29 cellular contexts compared by ENCODE assay signal in genomic region chr11:18836415-18836814, GRCh38. TPM values are rescaled to one million over a fixed set of nuclear protein-coding genes. Genes with fewer than 3 reads are reported as not detected.
DNase-seq lines count a peak whose midpoint lies in the region; ATAC-seq, FAIRE-seq and TF ChIP-seq lines count a peak whose summit lies in the region.
"Had no signal": no experiment of that assay in that cellular context is flagged by ENCODE, and none has a peak within 500 bp of the region (broad histone marks: within the 10 kb centered on the region; RNA-seq: fewer than 3 reads in every experiment).

No MANE protein-coding gene starts in this region.

- peaks cover 0 to 4% of the 10 kb centered on the region in 2 donors for H3K27me3 ChIP-seq in breast epithelium
- H3K27me3 ChIP-seq: BLaER1, transverse colon had no signal

- intact Hi-C loops in MCF 10A (cut with micrococcal nuclease): no loop called here
- intact Hi-C loops in breast epithelium (cut with DNase I; ENCODE audit: low total_unique reads): no loop called here

- no peak overlapping the region for H3K4me3 Mint-ChIP-seq in MCF 10A (ENCODE audit: unreplicated experiment)
- H3K4me3 Mint-ChIP-seq in WTC11: no peak overlapping the region
- H3K4me3 Mint-ChIP-seq: activated CD8-positive, alpha-beta T cell treated with anti-CD3 and anti-CD28 coated beads for 36 hours; activated naive CD4-positive, alpha-beta T cell treated with anti-CD3 and anti-CD28 coated beads, Interleukin-2, amount 10 ng/mL, durations not matched to agents 7 days and 5 days; activated T-cell treated with anti-CD3 and anti-CD28 coated beads, Interleukin-2, amount 50 U/mL, for 24 hours; IgD-negative memory B cell; natural killer cell had no signal

- TF ChIP-seq POLR2A in breast epithelium (IDR thresholded peaks at IDR 0.05): no peak

- H3K36me3 Mint-ChIP-seq in MCF 10A (ENCODE audit: insufficient read depth, unreplicated experiment) (no peaks in the 10 kb centered on the region), WTC11 (peaks cover 4% of the 10 kb centered on the region)
- H3K36me3 Mint-ChIP-seq: activated naive CD4-positive, alpha-beta T cell treated with anti-CD3 and anti-CD28 coated beads, Interleukin-2, amount 10 ng/mL, durations not matched to agents 7 days and 5 days; IgD-negative memory B cell; natural killer cell had no signal

- peak; percentile 44 for ATAC-seq in WTC11
- ATAC-seq: activated CD8-positive, alpha-beta T cell treated with anti-CD3 and anti-CD28 coated beads for 36 hours; natural killer cell; Right ventricle myocardium inferior; stimulated activated naive CD8-positive, alpha-beta T cell treated with anti-CD3 and anti-CD28 coated beads, Interleukin-15, Interleukin-2, amounts not matched to agents 100 U/mL and 50 U/mL, for 24 hours had no signal

- BruUV-seq in MCF 10A (replicated peaks; lab: Mats Ljungman, UMichigan): no TSS peak

- H3K36me3 ChIP-seq in breast epithelium: no peaks in the 10 kb centered on the region
- H3K36me3 ChIP-seq: BLaER1, transverse colon had no signal

- no peak overlapping the region for H3K4me3 ChIP-seq in breast epithelium
- H3K4me3 ChIP-seq: BLaER1, transverse colon had no signal

- POLR2A ChIA-PET in MCF 10A (lab: Yijun Ruan, JAX): interaction anchor here (0.6 kb wide), 1 partner anchor 1652 kb away, joined by 4 read pairs; no protein-coding TSS in a partner anchor
- POLR2A ChIA-PET in WTC11 (lab: Charles Lee): no interaction called here

- DNase-seq in MCF 10A (ENCODE audit: unreplicated experiment): peak; percentile 6
- DNase-seq in breast epithelium (ENCODE audit: low spot score in 2 of 2): no peak
- peak; percentile 22 for DNase-seq in WTC11 (ENCODE audit: low spot score)
- DNase-seq in iPS-NIHi7 (ENCODE audit: extremely low spot score): peak; percentile 41
- DNase-seq in urothelium cell line (ENCODE audit: low spot score): peak; percentile 20
- DNase-seq in activated CD4-positive, alpha-beta T cell treated with anti-CD3 and anti-CD28 coated beads, Interleukin-2, amount 50 U/mL, for 48 hours: no peak
- DNase-seq in amygdala (lab: John Stamatoyannopoulos, UW): no peak
- no peak for DNase-seq in NCI-H526 treated with DMSO at 0.1 percent for 48 hours (lab: John Stamatoyannopoulos, UW)
- DNase-seq: activated CD8-positive, alpha-beta T cell treated with anti-CD3 and anti-CD28 coated beads for 36 hours; activated naive CD4-positive, alpha-beta T cell treated with anti-CD3 and anti-CD28 coated beads, Interleukin-2, amount 10 ng/mL, durations not matched to agents 7 days and 5 days; activated T-cell treated with anti-CD3 and anti-CD28 coated beads, Interleukin-2, amount 50 U/mL, for 24 hours; Calu3; natural killer cell; NCI-H2081 treated with DMSO at 0.1 percent for 48 hours; stimulated activated CD4-positive, alpha-beta T cell treated with anti-CD3 and anti-CD28 coated beads, Interleukin-2, amount 100 ng/mL, for 24 hours; stimulated activated naive CD8-positive, alpha-beta T cell treated with anti-CD3 and anti-CD28 coated beads, Interleukin-15, Interleukin-2, amounts not matched to agents 100 U/mL and 50 U/mL, for 24 hours; T-helper 1 cell; transverse colon had no signal

- TF ChIP-seq CTCF in MCF 10A (IDR thresholded peaks at IDR 0.05; ENCODE audit: unreplicated experiment): no peak
- TF ChIP-seq CTCF in breast epithelium (IDR thresholded peaks at IDR 0.05): no peak
- TF ChIP-seq CTCF in WTC11 (IDR thresholded peaks at IDR 0.05): no peak

- peaks cover 11% of the 10 kb centered on the region for H3K9me3 Mint-ChIP-seq in MCF 10A (ENCODE audit: unreplicated experiment)
- peaks cover 27% of the 10 kb centered on the region for H3K9me3 Mint-ChIP-seq in WTC11

- H3K4me1 Mint-ChIP-seq in MCF 10A (ENCODE audit: insufficient read depth, unreplicated experiment) (no peaks in the 10 kb centered on the region), WTC11 (no peaks in the 10 kb centered on the region)
- H3K4me1 Mint-ChIP-seq: activated naive CD4-positive, alpha-beta T cell treated with anti-CD3 and anti-CD28 coated beads, Interleukin-2, amount 10 ng/mL, durations not matched to agents 7 days and 5 days; IgD-negative memory B cell; natural killer cell had no signal

- H3K27me3 Mint-ChIP-seq in MCF 10A (ENCODE audit: insufficient read depth, unreplicated experiment) (peaks cover 66% of the 10 kb centered on the region), WTC11 (ENCODE audit: low read depth) (peaks cover 27% of the 10 kb centered on the region)

- H3K4me1 ChIP-seq in breast epithelium: no peaks in the 10 kb centered on the region
- H3K4me1 ChIP-seq: BLaER1, transverse colon had no signal

- CTCF ChIA-PET in MCF 10A (lab: Yijun Ruan, JAX): interaction anchor here (1.4 kb wide), 1 partner anchor 62 kb away, joined by 3 read pairs; no protein-coding TSS in a partner anchor
- CTCF ChIA-PET in WTC11 (lab: Charles Lee): no interaction called here

- no peak overlapping the region for H3K27ac Mint-ChIP-seq in MCF 10A (ENCODE audit: low read depth, unreplicated experiment)
- H3K27ac Mint-ChIP-seq in WTC11: no peak overlapping the region
- H3K27ac Mint-ChIP-seq: activated CD8-positive, alpha-beta T cell treated with anti-CD3 and anti-CD28 coated beads for 36 hours; activated naive CD4-positive, alpha-beta T cell treated with anti-CD3 and anti-CD28 coated beads, Interleukin-2, amount 10 ng/mL, durations not matched to agents 7 days and 5 days; activated T-cell treated with anti-CD3 and anti-CD28 coated beads, Interleukin-2, amount 50 U/mL, for 24 hours; IgD-negative memory B cell; natural killer cell had no signal

- H3K9me3 ChIP-seq in breast epithelium: peaks cover 4 to 21% of the 10 kb centered on the region in 2 donors
- H3K9me3 ChIP-seq: transverse colon had no signal

- no peak for FAIRE-seq in urothelium cell line (lab: Jason Lieb, UNC)
- FAIRE-seq: islet of Langerhans had no signal

- no peak overlapping the region for H3K27ac ChIP-seq in breast epithelium
- H3K27ac ChIP-seq: 22Rv1, BLaER1, transverse colon, VCaP had no signal

TF ChIP-seq in WTC11, 78 proteins besides CTCF, POLR2A, EP300 and RAD21:
- no peak for TF ChIP-seq SMAD3 (CRISPR knock-in tag; IDR thresholded peaks at IDR 0.05; ENCODE audit: borderline replicate concordance)
- TF ChIP-seq JUN (CRISPR knock-in tag; IDR thresholded peaks at IDR 0.05): peak; percentile 50; the same call in 1 of the 2 replicates

RNA-seq across cellular contexts. Expression of gene PTPN5, which starts 44.8 kb away (rescaled TPM):
- total RNA-seq in MCF 10A (2022) (not detected in 2 replicates), breast epithelium (1 to 10 TPM in 2 of 3 donors, under 1 TPM in 1; 0.59 to 2.2 (median 1.3) TPM), WTC11 (2021) (4.5 to 7.4 TPM (median 6.7 TPM) in 3 replicates)
- total RNA-seq: activated CD8-positive, alpha-beta T cell treated with anti-CD3 and anti-CD28 coated beads for 36 hours; Calu3; fibroblast of lung; G401; H4; natural killer cell; NCI-H460; skeletal muscle tissue had no signal

Comparison
In these comparisons a context has a peak if more than half of its experiments do, and no peak if none do; other contexts are left out.
1. DNase-seq: peak in MCF 10A (single experiment), WTC11 (single experiment), iPS-NIHi7 (single experiment) and urothelium cell line (single experiment); none in breast epithelium (0 of 2), activated CD4-positive, alpha-beta T cell treated with anti-CD3 and anti-CD28 coated beads, Interleukin-2, amount 50 U/mL, for 48 hours (0 of 2), amygdala (0 of 56) and NCI-H526 treated with DMSO at 0.1 percent for 48 hours (single experiment).